Comparison of ENCODE assay signal across 12 cellular contexts in the genomic region with DNA sequence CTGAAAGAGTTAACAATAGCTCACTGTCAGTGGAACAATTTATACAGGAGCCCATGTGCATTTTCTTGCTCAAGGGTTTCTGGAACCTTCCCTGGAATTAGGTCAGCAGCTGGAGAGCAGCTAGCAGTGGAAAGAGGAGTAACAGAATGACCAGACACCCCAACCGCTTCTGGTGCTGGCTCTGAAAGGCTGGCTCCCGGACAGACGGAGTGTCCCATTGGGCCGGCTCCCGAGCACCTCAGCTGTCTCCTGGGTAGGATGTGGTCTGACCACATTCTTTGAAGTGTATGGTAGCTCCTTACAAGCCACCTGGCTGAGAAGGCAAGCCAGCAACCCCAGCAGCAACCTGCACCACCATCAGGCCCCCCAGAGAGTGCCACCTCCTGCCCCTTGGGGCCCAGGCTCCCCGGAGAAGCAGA. TPM values are rescaled to one million over a fixed set of nuclear protein-coding genes. Genes with fewer than 3 reads are reported as not detected.
DNase-seq lines count a peak whose midpoint lies in the region; ATAC-seq, FAIRE-seq and TF ChIP-seq lines count a peak whose summit lies in the region.
"Had no signal": no experiment of that assay in that cellular context is flagged by ENCODE, and none has a peak within 500 bp of the region (broad histone marks: within the 10 kb centered on the region; RNA-seq: fewer than 3 reads in every experiment).

No MANE protein-coding gene starts in this region.

- no peak for TF ChIP-seq POLR2A in H54 (IDR thresholded peaks at IDR 0.05; ENCODE audit: low read depth, low read length)

- TF ChIP-seq EP300 in SK-N-SH (IDR thresholded peaks at IDR 0.05; ENCODE audit: borderline replicate concordance in 1 of 2, low read depth in 1 of 2, low read length in 1 of 2): no peak

- POLR2A ChIA-PET in SK-N-SH (lab: Yijun Ruan, JAX): no interaction called here

- no peaks in the 10 kb centered on the region for H3K79me2 ChIP-seq in SK-N-SH (ENCODE audit: insufficient read depth)

- no peak for TF ChIP-seq RAD21 in SK-N-SH (IDR thresholded peaks at IDR 0.05; ENCODE audit: low read length)

- FAIRE-seq in H54 (lab: Jason Lieb, UNC): no peak

- H3K27me3 ChIP-seq in SK-N-SH (ENCODE audit: insufficient read depth): no peaks in the 10 kb centered on the region
- H3K27me3 ChIP-seq: upper lobe of left lung had no signal

- H3K27ac ChIP-seq in SK-N-SH (ENCODE audit: low read depth in 2 of 2, low read length in 1 of 2): no peak overlapping the region; a peak in 1 of 4 replicates
- H3K27ac ChIP-seq: 22Rv1, upper lobe of left lung had no signal

- no peaks in the 10 kb centered on the region for H3F3A ChIP-seq in SK-N-SH (replicated peaks; ENCODE audit: insufficient read depth)

- no peaks in the 10 kb centered on the region for H3K36me3 ChIP-seq in SK-N-SH (replicated peaks in 1 of 2; ENCODE audit: control insufficient read depth in 1 of 2, insufficient read depth in 2 of 2, low read length in 1 of 2)
- H3K36me3 ChIP-seq: upper lobe of left lung had no signal

- peaks cover 14 to 43% of the 10 kb centered on the region in 2 experiments; a peak in 3 of 4 replicates for H3K4me1 ChIP-seq in SK-N-SH (ENCODE audit: control insufficient read depth in 1 of 2, insufficient read depth in 2 of 2, low read depth in 1 of 2, low read length in 1 of 2)

- no peak overlapping the region for H3K4me3 ChIP-seq in SK-N-SH (ENCODE audit: low read depth in 2 of 2, low read length in 1 of 2)
- H3K4me3 ChIP-seq: upper lobe of left lung had no signal

- no peaks in the 10 kb centered on the region for H3K9me3 ChIP-seq in SK-N-SH
- H3K9me3 ChIP-seq: upper lobe of left lung had no signal

- CTCF ChIA-PET in SK-N-SH (lab: Yijun Ruan, JAX): interaction anchor here (1.2 to 1.9 kb wide), 2 partner anchors 13 to 138 kb away, joined by 4 to 5 read pairs; no protein-coding TSS in a partner anchor

- H3K4me2 ChIP-seq in SK-N-SH: no peak overlapping the region

- no peaks in the 10 kb centered on the region for H4K20me1 ChIP-seq in SK-N-SH (ENCODE audit: insufficient read depth)

- no peak overlapping the region for H2AFZ ChIP-seq in SK-N-SH (ENCODE audit: low read depth)

- DNase-seq in SK-N-SH (no peak), myocyte (ENCODE audit: low read depth) (peak; percentile 80), H54 (ENCODE audit: insufficient read length, low spot score) (no peak), medulla oblongata (ENCODE audit: extremely low spot score) (no peak)
- DNase-seq: activated CD4-positive, CD25-positive, alpha-beta regulatory T cell; NCI-H226; upper lobe of left lung had no signal

- no peak overlapping the region for H3K9ac ChIP-seq in SK-N-SH

- no peak for TF ChIP-seq CTCF in SK-N-SH (IDR thresholded peaks at IDR 0.05)

- no peak for ATAC-seq in SK-N-SH treated with all-trans-retinoic acid at 6 μM for 48 hours
- peak; percentile 83 for ATAC-seq in GM21515 (IDR thresholded peaks at IDR 0.05; ENCODE audit: unreplicated experiment)
- ATAC-seq in HG03521 (IDR thresholded peaks at IDR 0.05; ENCODE audit: unreplicated experiment): peak; percentile 56
- ATAC-seq in HG02970 (IDR thresholded peaks at IDR 0.05; ENCODE audit: low FRiP score, unreplicated experiment): no peak

- H3K9me2 ChIP-seq in SK-N-SH: no peaks in the 10 kb centered on the region

- 100% methylated on average over 2 of the region's 6 CpGs for WGBS in SK-N-SH (ENCODE audit: low lambda C conversion rate)

TF ChIP-seq in SK-N-SH, 30 proteins besides CTCF, POLR2A, EP300 and RAD21:
- TF ChIP-seq, protein P1, sequence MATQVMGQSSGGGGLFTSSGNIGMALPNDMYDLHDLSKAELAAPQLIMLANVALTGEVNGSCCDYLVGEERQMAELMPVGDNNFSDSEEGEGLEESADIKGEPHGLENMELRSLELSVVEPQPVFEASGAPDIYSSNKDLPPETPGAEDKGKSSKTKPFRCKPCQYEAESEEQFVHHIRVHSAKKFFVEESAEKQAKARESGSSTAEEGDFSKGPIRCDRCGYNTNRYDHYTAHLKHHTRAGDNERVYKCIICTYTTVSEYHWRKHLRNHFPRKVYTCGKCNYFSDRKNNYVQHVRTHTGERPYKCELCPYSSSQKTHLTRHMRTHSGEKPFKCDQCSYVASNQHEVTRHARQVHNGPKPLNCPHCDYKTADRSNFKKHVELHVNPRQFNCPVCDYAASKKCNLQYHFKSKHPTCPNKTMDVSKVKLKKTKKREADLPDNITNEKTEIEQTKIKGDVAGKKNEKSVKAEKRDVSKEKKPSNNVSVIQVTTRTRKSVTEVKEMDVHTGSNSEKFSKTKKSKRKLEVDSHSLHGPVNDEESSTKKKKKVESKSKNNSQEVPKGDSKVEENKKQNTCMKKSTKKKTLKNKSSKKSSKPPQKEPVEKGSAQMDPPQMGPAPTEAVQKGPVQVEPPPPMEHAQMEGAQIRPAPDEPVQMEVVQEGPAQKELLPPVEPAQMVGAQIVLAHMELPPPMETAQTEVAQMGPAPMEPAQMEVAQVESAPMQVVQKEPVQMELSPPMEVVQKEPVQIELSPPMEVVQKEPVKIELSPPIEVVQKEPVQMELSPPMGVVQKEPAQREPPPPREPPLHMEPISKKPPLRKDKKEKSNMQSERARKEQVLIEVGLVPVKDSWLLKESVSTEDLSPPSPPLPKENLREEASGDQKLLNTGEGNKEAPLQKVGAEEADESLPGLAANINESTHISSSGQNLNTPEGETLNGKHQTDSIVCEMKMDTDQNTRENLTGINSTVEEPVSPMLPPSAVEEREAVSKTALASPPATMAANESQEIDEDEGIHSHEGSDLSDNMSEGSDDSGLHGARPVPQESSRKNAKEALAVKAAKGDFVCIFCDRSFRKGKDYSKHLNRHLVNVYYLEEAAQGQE (IDR thresholded peaks at IDR 0.05; ENCODE audit: low read depth, low read length): peak; percentile 72
- TF ChIP-seq, protein P2, sequence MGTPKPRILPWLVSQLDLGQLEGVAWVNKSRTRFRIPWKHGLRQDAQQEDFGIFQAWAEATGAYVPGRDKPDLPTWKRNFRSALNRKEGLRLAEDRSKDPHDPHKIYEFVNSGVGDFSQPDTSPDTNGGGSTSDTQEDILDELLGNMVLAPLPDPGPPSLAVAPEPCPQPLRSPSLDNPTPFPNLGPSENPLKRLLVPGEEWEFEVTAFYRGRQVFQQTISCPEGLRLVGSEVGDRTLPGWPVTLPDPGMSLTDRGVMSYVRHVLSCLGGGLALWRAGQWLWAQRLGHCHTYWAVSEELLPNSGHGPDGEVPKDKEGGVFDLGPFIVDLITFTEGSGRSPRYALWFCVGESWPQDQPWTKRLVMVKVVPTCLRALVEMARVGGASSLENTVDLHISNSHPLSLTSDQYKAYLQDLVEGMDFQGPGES (IDR thresholded peaks at IDR 0.05; ENCODE audit: low read depth, low read length): no peak
- TF ChIP-seq CHD2 (IDR thresholded peaks at IDR 0.05; ENCODE audit: low read length, partially characterized antibody): no peak
- no peak for TF ChIP-seq FOSL2 (IDR thresholded peaks at IDR 0.05; ENCODE audit: borderline replicate concordance, low read depth)

TF ChIP-seq in SK-N-SH treated with all-trans-retinoic acid at 6 μM for 48 hours, 23 proteins besides CTCF, POLR2A, EP300 and RAD21:
- TF ChIP-seq ARNTL (CRISPR knock-in tag; IDR thresholded peaks at IDR 0.05; ENCODE audit: borderline replicate concordance, low read depth): no peak
- TF ChIP-seq, protein P3, sequence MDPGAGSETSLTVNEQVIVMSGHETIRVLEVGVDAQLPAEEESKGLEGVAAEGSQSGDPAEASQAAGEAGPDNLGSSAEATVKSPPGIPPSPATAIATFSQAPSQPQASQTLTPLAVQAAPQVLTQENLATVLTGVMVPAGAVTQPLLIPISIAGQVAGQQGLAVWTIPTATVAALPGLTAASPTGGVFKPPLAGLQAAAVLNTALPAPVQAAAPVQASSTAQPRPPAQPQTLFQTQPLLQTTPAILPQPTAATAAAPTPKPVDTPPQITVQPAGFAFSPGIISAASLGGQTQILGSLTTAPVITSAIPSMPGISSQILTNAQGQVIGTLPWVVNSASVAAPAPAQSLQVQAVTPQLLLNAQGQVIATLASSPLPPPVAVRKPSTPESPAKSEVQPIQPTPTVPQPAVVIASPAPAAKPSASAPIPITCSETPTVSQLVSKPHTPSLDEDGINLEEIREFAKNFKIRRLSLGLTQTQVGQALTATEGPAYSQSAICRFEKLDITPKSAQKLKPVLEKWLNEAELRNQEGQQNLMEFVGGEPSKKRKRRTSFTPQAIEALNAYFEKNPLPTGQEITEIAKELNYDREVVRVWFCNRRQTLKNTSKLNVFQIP (CRISPR knock-in tag; IDR thresholded peaks at IDR 0.05; ENCODE audit: borderline replicate concordance, low read depth): no peak
- no peak for TF ChIP-seq ZNF70 (CRISPR knock-in tag; IDR thresholded peaks at IDR 0.05)
- no peak for TF ChIP-seq TOX (CRISPR knock-in tag; IDR thresholded peaks at IDR 0.05; ENCODE audit: borderline replicate concordance)
- no peak for TF ChIP-seq GLIS3 (CRISPR knock-in tag; IDR thresholded peaks at IDR 0.05)
- TF ChIP-seq, protein P4, sequence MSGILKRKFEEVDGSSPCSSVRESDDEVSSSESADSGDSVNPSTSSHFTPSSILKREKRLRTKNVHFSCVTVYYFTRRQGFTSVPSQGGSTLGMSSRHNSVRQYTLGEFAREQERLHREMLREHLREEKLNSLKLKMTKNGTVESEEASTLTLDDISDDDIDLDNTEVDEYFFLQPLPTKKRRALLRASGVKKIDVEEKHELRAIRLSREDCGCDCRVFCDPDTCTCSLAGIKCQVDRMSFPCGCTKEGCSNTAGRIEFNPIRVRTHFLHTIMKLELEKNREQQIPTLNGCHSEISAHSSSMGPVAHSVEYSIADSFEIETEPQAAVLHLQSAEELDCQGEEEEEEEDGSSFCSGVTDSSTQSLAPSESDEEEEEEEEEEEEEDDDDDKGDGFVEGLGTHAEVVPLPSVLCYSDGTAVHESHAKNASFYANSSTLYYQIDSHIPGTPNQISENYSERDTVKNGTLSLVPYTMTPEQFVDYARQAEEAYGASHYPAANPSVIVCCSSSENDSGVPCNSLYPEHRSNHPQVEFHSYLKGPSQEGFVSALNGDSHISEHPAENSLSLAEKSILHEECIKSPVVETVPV (CRISPR knock-in tag; IDR thresholded peaks at IDR 0.05): no peak
- no peak for TF ChIP-seq TCF4 (CRISPR knock-in tag; IDR thresholded peaks at IDR 0.05; ENCODE audit: borderline replicate concordance)
- no peak for TF ChIP-seq SNAI2 (CRISPR knock-in tag; IDR thresholded peaks at IDR 0.05)

RNA-seq across cellular contexts. Expression of a gene that starts 44.7 kb away (rescaled TPM):
- 4.9 and 7.8 TPM in 2 replicates for polyA plus RNA-seq in SK-N-SH (2012; rRNA removed)
- 3.2 and 5.2 TPM in 2 replicates for polyA plus RNA-seq in SK-N-SH (2012; cell fraction: cytosol; rRNA removed)
- 14.8 and 16.0 TPM in 2 replicates for polyA plus RNA-seq in SK-N-SH (2012; cell fraction: nucleus; rRNA removed)
- 5.2 and 7.0 TPM in 2 replicates for total RNA-seq in myocyte
- 14.9 TPM for polyA plus RNA-seq in myocyte (2012)

Comparison
In these comparisons a context has a peak if more than half of its experiments do, and no peak if none do; other contexts are left out.
1. ATAC-seq: peak in GM21515 (single experiment) and HG03521 (single experiment); none in SK-N-SH treated with all-trans-retinoic acid at 6 μM for 48 hours (single experiment) and HG02970 (single experiment).